ENCODE assay signal across 1 cellular context in genomic region chr2:222833410-222833809, GRCh38.
TF ChIP-seq lines count a peak whose summit lies in the region.

No MANE protein-coding gene starts in this region.

TF ChIP-seq in HEK293, 187 proteins besides CTCF, POLR2A, EP300 and RAD21 (continued from another document):
- TF ChIP-seq GLI2 (tag by site-specific recombination; IDR thresholded peaks at IDR 0.05; ENCODE audit: borderline replicate concordance, low read depth) (no peak), FEZF1 (tag by site-specific recombination; IDR thresholded peaks at IDR 0.05) (0 out of 2 replicates have a peak, but pooled peaks have one; percentile 34), ZSCAN30 (tag by site-specific recombination; IDR thresholded peaks at IDR 0.05) (no peak), ZNF394 (tag by site-specific recombination; IDR thresholded peaks at IDR 0.05; ENCODE audit: borderline replicate concordance) (no peak), ZNF513 (tag by site-specific recombination; IDR thresholded peaks at IDR 0.05) (no peak), GFI1B (tag by site-specific recombination; IDR thresholded peaks at IDR 0.05) (no peak), WT1 (tag by site-specific recombination; IDR thresholded peaks at IDR 0.05) (no peak), ZBTB44 (tag by site-specific recombination; IDR thresholded peaks at IDR 0.05) (0 out of 2 replicates have a peak, but pooled peaks have one; percentile 15), ZNF561 (tag by site-specific recombination; IDR thresholded peaks at IDR 0.05; ENCODE audit: borderline replicate concordance) (0 out of 2 replicates have a peak, but pooled peaks have one; percentile 56), ZBTB10 (tag by site-specific recombination; IDR thresholded peaks at IDR 0.05) (no peak), PRDM6 (tag by site-specific recombination; IDR thresholded peaks at IDR 0.05) (0 out of 2 replicates have a peak, but pooled peaks have one; percentile 7), ZNF423 (tag by site-specific recombination; IDR thresholded peaks at IDR 0.05) (no peak)
